ENCODE assay signal across 1 cellular context in genomic region chr7:37052673-37053072, GRCh38.
A peak's percentile ranks its signal among the peaks of the same experiment; 100 is the strongest.
TF ChIP-seq lines count a peak whose summit lies in the region.

No MANE protein-coding gene starts in this region.

TF ChIP-seq in HepG2, 621 proteins besides CTCF, POLR2A, EP300 and RAD21 (continued from another document and continues in another):
- TF ChIP-seq, protein P1, sequence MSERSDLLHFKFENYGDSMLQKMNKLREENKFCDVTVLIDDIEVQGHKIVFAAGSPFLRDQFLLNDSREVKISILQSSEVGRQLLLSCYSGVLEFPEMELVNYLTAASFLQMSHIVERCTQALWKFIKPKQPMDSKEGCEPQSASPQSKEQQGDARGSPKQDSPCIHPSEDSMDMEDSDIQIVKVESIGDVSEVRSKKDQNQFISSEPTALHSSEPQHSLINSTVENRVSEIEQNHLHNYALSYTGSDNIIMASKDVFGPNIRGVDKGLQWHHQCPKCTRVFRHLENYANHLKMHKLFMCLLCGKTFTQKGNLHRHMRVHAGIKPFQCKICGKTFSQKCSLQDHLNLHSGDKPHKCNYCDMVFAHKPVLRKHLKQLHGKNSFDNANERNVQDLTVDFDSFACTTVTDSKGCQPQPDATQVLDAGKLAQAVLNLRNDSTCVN (CRISPR knock-in tag; IDR thresholded peaks at IDR 0.05; ENCODE audit: borderline replicate concordance): peak; percentile 86
- TF ChIP-seq SP5 (CRISPR knock-in tag; IDR thresholded peaks at IDR 0.05; ENCODE audit: borderline replicate concordance, low read depth) (no peak), ZNF207 (IDR thresholded peaks at IDR 0.05; ENCODE audit: borderline replicate concordance) (no peak), KAT8 (CRISPR knock-in tag; IDR thresholded peaks at IDR 0.05) (peak; percentile 76), ZNF652 (CRISPR knock-in tag; IDR thresholded peaks at IDR 0.05; ENCODE audit: borderline replicate concordance, low read depth) (no peak), HOXA7 (CRISPR knock-in tag; IDR thresholded peaks at IDR 0.05) (no peak), ZBTB20 (CRISPR knock-in tag; IDR thresholded peaks at IDR 0.05; ENCODE audit: borderline replicate concordance, low read depth) (peak; percentile 82; the same call in 1 of the 2 replicates), ZNF557 (CRISPR knock-in tag; IDR thresholded peaks at IDR 0.05) (0 out of 2 replicates have a peak, but pooled peaks have one; percentile 83), ZNF251 (CRISPR knock-in tag; IDR thresholded peaks at IDR 0.05) (no peak), ZNF572 (CRISPR knock-in tag; IDR thresholded peaks at IDR 0.05) (no peak), ATF7-NPFF (CRISPR knock-in tag; IDR thresholded peaks at IDR 0.05; ENCODE audit: low read depth) (no peak), HIC2 (CRISPR knock-in tag; IDR thresholded peaks at IDR 0.05; ENCODE audit: low read depth) (no peak), ZNF276 (CRISPR knock-in tag; IDR thresholded peaks at IDR 0.05; ENCODE audit: low read depth) (peak; percentile 75; the same call in 1 of the 2 replicates), HES4 (CRISPR knock-in tag; IDR thresholded peaks at IDR 0.05; ENCODE audit: borderline replicate concordance) (peak; percentile 86), YEATS2 (CRISPR knock-in tag; IDR thresholded peaks at IDR 0.05; ENCODE audit: borderline replicate concordance) (peak; percentile 72; the same call in 1 of the 2 replicates), SRSF4 (IDR thresholded peaks at IDR 0.05; ENCODE audit: low read depth, low read length, poor library complexity, severe bottlenecking) (no peak), TBX2 (CRISPR knock-in tag; IDR thresholded peaks at IDR 0.05; ENCODE audit: borderline replicate concordance) (peak; percentile 47; the same call in 1 of the 2 replicates), PATZ1 (CRISPR knock-in tag; IDR thresholded peaks at IDR 0.05) (peak; percentile 76), ZNF232 (CRISPR knock-in tag; IDR thresholded peaks at IDR 0.05; ENCODE audit: borderline replicate concordance) (peak; percentile 97; the same call in 1 of the 2 replicates), GPN1 (CRISPR knock-in tag; IDR thresholded peaks at IDR 0.05; ENCODE audit: borderline replicate concordance) (no peak), AGO1 (IDR thresholded peaks at IDR 0.05; ENCODE audit: low read depth, low read length, poor library complexity, severe bottlenecking) (no peak), BCL3 (CRISPR knock-in tag; IDR thresholded peaks at IDR 0.05) (no peak; the same call in 1 of the 2 replicates), ZNF460 (CRISPR knock-in tag; IDR thresholded peaks at IDR 0.05; ENCODE audit: borderline replicate concordance) (no peak)
- TF ChIP-seq, protein P2, sequence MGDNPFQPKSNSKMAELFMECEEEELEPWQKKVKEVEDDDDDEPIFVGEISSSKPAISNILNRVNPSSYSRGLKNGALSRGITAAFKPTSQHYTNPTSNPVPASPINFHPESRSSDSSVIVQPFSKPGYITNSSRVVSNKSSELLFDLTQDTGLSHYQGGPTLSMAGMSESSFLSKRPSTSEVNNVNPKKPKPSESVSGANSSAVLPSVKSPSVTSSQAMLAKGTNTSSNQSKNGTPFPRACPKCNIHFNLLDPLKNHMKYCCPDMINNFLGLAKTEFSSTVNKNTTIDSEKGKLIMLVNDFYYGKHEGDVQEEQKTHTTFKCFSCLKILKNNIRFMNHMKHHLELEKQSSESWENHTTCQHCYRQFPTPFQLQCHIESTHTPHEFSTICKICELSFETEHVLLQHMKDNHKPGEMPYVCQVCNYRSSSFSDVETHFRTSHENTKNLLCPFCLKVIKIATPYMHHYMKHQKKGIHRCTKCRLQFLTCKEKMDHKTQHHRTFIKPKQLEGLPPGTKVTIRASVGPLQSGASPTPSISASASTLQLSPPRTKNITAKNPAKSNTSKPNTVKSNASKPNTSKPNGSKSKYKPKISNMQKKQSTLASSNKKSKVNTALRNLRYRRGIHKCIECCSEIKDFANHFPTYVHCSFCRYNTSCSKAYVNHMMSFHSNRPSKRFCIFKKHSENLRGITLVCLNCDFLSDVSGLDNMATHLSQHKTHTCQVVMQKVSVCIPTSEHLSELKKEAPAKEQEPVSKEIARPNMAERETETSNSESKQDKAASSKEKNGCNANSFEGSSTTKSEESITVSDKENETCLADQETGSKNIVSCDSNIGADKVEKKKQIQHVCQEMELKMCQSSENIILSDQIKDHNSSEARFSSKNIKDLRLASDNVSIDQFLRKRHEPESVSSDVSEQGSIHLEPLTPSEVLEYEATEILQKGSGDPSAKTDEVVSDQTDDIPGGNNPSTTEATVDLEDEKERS (CRISPR knock-in tag; IDR thresholded peaks at IDR 0.05): peak; percentile 73; the same call in 1 of the 2 replicates
- TF ChIP-seq, protein P3, sequence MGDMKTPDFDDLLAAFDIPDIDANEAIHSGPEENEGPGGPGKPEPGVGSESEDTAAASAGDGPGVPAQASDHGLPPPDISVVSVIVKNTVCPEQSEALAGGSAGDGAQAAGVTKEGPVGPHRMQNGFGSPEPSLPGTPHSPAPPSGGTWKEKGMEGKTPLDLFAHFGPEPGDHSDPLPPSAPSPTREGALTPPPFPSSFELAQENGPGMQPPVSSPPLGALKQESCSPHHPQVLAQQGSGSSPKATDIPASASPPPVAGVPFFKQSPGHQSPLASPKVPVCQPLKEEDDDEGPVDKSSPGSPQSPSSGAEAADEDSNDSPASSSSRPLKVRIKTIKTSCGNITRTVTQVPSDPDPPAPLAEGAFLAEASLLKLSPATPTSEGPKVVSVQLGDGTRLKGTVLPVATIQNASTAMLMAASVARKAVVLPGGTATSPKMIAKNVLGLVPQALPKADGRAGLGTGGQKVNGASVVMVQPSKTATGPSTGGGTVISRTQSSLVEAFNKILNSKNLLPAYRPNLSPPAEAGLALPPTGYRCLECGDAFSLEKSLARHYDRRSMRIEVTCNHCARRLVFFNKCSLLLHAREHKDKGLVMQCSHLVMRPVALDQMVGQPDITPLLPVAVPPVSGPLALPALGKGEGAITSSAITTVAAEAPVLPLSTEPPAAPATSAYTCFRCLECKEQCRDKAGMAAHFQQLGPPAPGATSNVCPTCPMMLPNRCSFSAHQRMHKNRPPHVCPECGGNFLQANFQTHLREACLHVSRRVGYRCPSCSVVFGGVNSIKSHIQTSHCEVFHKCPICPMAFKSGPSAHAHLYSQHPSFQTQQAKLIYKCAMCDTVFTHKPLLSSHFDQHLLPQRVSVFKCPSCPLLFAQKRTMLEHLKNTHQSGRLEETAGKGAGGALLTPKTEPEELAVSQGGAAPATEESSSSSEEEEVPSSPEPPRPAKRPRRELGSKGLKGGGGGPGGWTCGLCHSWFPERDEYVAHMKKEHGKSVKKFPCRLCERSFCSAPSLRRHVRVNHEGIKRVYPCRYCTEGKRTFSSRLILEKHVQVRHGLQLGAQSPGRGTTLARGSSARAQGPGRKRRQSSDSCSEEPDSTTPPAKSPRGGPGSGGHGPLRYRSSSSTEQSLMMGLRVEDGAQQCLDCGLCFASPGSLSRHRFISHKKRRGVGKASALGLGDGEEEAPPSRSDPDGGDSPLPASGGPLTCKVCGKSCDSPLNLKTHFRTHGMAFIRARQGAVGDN (CRISPR knock-in tag; IDR thresholded peaks at IDR 0.05): no peak
- TF ChIP-seq, protein P4, sequence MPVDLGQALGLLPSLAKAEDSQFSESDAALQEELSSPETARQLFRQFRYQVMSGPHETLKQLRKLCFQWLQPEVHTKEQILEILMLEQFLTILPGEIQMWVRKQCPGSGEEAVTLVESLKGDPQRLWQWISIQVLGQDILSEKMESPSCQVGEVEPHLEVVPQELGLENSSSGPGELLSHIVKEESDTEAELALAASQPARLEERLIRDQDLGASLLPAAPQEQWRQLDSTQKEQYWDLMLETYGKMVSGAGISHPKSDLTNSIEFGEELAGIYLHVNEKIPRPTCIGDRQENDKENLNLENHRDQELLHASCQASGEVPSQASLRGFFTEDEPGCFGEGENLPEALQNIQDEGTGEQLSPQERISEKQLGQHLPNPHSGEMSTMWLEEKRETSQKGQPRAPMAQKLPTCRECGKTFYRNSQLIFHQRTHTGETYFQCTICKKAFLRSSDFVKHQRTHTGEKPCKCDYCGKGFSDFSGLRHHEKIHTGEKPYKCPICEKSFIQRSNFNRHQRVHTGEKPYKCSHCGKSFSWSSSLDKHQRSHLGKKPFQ (CRISPR knock-in tag; IDR thresholded peaks at IDR 0.05; ENCODE audit: insufficient replicate concordance): no peak
- TF ChIP-seq, protein P5, sequence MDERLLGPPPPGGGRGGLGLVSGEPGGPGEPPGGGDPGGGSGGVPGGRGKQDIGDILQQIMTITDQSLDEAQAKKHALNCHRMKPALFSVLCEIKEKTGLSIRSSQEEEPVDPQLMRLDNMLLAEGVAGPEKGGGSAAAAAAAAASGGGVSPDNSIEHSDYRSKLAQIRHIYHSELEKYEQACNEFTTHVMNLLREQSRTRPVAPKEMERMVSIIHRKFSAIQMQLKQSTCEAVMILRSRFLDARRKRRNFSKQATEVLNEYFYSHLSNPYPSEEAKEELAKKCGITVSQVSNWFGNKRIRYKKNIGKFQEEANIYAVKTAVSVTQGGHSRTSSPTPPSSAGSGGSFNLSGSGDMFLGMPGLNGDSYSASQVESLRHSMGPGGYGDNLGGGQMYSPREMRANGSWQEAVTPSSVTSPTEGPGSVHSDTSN (CRISPR knock-in tag; IDR thresholded peaks at IDR 0.05): no peak
